Comparison of ENCODE assay signal across 16 cellular contexts in the genomic region with DNA sequence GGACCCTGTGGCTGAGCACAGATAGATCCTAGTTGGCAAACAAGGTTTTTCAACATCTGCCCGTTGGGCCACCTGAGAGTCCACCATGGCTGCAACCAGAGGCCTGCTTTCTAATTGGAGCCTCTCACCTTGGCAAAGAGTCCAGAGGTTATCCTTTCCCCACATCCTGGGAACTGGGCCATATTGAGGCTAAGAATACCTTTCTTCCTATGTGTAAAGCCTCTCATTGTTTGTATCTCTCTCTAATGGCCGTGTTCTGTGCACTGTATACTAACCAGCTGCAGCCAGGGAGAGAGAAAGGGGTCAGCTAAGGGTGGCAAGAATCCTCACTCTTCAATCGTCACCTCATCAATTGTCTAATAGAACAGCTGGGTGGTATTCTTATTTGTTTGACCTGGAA.
DNase-seq lines count a peak whose midpoint lies in the region; ATAC-seq and TF ChIP-seq lines count a peak whose summit lies in the region.
"Had no signal": no experiment of that assay in that cellular context is flagged by ENCODE, and none has a peak within 500 bp of the region (broad histone marks: within the 10 kb centered on the region; RNA-seq: fewer than 3 reads in every experiment).

No MANE protein-coding gene starts in this region.

- no peak for TF ChIP-seq CTCF in right atrium auricular region (IDR thresholded peaks at IDR 0.05)

- no peaks in the 10 kb centered on the region for H3K27me3 Mint-ChIP-seq in CD4-positive, alpha-beta memory T cell
- no peaks in the 10 kb centered on the region for H3K27me3 Mint-ChIP-seq in CD8-positive, alpha-beta memory T cell

- H3K4me1 Mint-ChIP-seq in CD4-positive, alpha-beta memory T cell: peaks cover 27 to 56% (median 43%) of the 10 kb centered on the region in 4 donors
- H3K4me1 Mint-ChIP-seq in CD8-positive, alpha-beta memory T cell: peaks cover 66 to 83% (median 80%) of the 10 kb centered on the region in 3 donors
- H3K4me1 Mint-ChIP-seq: GM23338 had no signal

- CTCF ChIA-PET in CD4-positive, alpha-beta memory T cell (lab: Charles Lee; ENCODE audit: partially characterized antibody): no interaction called here
- CTCF ChIA-PET in CD8-positive, alpha-beta memory T cell (lab: Charles Lee): interaction anchor here (1.8 kb wide), 2 partner anchors 30 to 78 kb away, joined by 4 to 5 read pairs; no protein-coding TSS in a partner anchor

- H3K4me1 ChIP-seq in CD4-positive, alpha-beta memory T cell (ENCODE audit: insufficient read depth, low read length): peaks cover 67% of the 10 kb centered on the region
- peaks cover 8% of the 10 kb centered on the region for H3K4me1 ChIP-seq in CD8-positive, alpha-beta memory T cell (ENCODE audit: insufficient read depth, low read length)
- H3K4me1 ChIP-seq in right atrium auricular region: peaks cover 0 to 20% of the 10 kb centered on the region in 2 donors
- H3K4me1 ChIP-seq: BE2C had no signal

- DNase-seq in CD4-positive, alpha-beta memory T cell: no peak
- no peak for DNase-seq in CD8-positive, alpha-beta memory T cell
- DNase-seq in Right ventricle myocardium superior (no peak), right atrium auricular region (ENCODE audit: low spot score) (no peak), DMS53 (lab: John Stamatoyannopoulos, UW) (no peak), activated gamma-delta T cell treated with Interleukin-2 at 50 U/mL for 16 hours (no peak)
- DNase-seq: BE2C; Caco-2; CD8-positive, alpha-beta T cell; GF-D8; IMR-90 had no signal

- no peak overlapping the region for H3K4me3 ChIP-seq in CD4-positive, alpha-beta memory T cell (ENCODE audit: low read length in 2 of 2)
- no peak overlapping the region for H3K4me3 ChIP-seq in CD8-positive, alpha-beta memory T cell (ENCODE audit: low read length)
- no peak overlapping the region for H3K4me3 ChIP-seq in right atrium auricular region
- H3K4me3 ChIP-seq: A549, GM23338, HAP-1 had no signal

- H3K9me3 ChIP-seq in CD4-positive, alpha-beta memory T cell (ENCODE audit: control insufficient read depth in 1 of 2, low read length in 2 of 2): no peaks in the 10 kb centered on the region
- no peaks in the 10 kb centered on the region for H3K9me3 ChIP-seq in CD8-positive, alpha-beta memory T cell (ENCODE audit: low read length)
- no peaks in the 10 kb centered on the region for H3K9me3 ChIP-seq in right atrium auricular region
- H3K9me3 ChIP-seq: A549, BE2C, Caco-2, HAP-1 had no signal

- intact Hi-C loops in CD4-positive, alpha-beta memory T cell (cut with micrococcal nuclease): no loop called here
- intact Hi-C loops in Right ventricle myocardium superior (cut with DNase I): no loop called here

- H3K9me3 Mint-ChIP-seq in CD4-positive, alpha-beta memory T cell: no peaks in the 10 kb centered on the region
- no peaks in the 10 kb centered on the region for H3K9me3 Mint-ChIP-seq in CD8-positive, alpha-beta memory T cell
- H3K9me3 Mint-ChIP-seq: CD8-positive, alpha-beta T cell; GM23338 had no signal

- peak overlapping the region in 5 of 8 donors; percentile 1 to 62 (median 39) for H3K4me3 Mint-ChIP-seq in CD4-positive, alpha-beta memory T cell
- peak overlapping the region in 4 of 7 donors; percentile 4 to 49 (median 31) for H3K4me3 Mint-ChIP-seq in CD8-positive, alpha-beta memory T cell
- H3K4me3 Mint-ChIP-seq: CD8-positive, alpha-beta T cell; GM23338 had no signal

- POLR2A ChIA-PET in CD4-positive, alpha-beta memory T cell (lab: Charles Lee; ENCODE audit: partially characterized antibody): interaction anchor here (1.7 to 8.2 kb wide), 2 partner anchors 18 to 79 kb away, joined by 8 to 64 read pairs; a partner anchor contains a TSS
- POLR2A ChIA-PET in CD8-positive, alpha-beta memory T cell (lab: Charles Lee): interaction anchor here (0.7 kb wide), 1 partner anchor 920 kb away, joined by 9 read pairs; no protein-coding TSS in a partner anchor

- no peaks in the 10 kb centered on the region for H3K36me3 ChIP-seq in CD4-positive, alpha-beta memory T cell (ENCODE audit: insufficient read depth, low read length)
- no peaks in the 10 kb centered on the region for H3K36me3 ChIP-seq in CD8-positive, alpha-beta memory T cell (ENCODE audit: insufficient read depth, low read length)
- H3K36me3 ChIP-seq in right atrium auricular region: no peaks in the 10 kb centered on the region
- H3K36me3 ChIP-seq: BE2C, HAP-1 had no signal

- ATAC-seq in Right ventricle myocardium superior (ENCODE audit: poor library complexity) (peak; percentile 81), GM18907 (IDR thresholded peaks at IDR 0.05; ENCODE audit: unreplicated experiment) (no peak)
- ATAC-seq: A549; CD8-positive, alpha-beta T cell; GM23338 had no signal

- H3K27ac Mint-ChIP-seq in CD4-positive, alpha-beta memory T cell: peak overlapping the region in 3 of 7 donors; percentile 42 to 66 (median 55)
- H3K27ac Mint-ChIP-seq in CD8-positive, alpha-beta memory T cell: peak overlapping the region in 6 of 8 donors; percentile 7 to 91 (median 62)
- H3K27ac Mint-ChIP-seq: GM23338 had no signal

- H3K27me3 ChIP-seq in CD4-positive, alpha-beta memory T cell (ENCODE audit: insufficient read depth, low read length): no peaks in the 10 kb centered on the region
- no peaks in the 10 kb centered on the region for H3K27me3 ChIP-seq in CD8-positive, alpha-beta memory T cell (ENCODE audit: insufficient read depth, low read length, poor library complexity, severe bottlenecking)
- no peaks in the 10 kb centered on the region for H3K27me3 ChIP-seq in right atrium auricular region
- H3K27me3 ChIP-seq: BE2C had no signal

- peaks cover 0 to 3% of the 10 kb centered on the region in 2 donors for H3K36me3 Mint-ChIP-seq in CD4-positive, alpha-beta memory T cell
- H3K36me3 Mint-ChIP-seq in CD8-positive, alpha-beta memory T cell: peaks cover 0 to 4% (median 0%) of the 10 kb centered on the region in 3 donors
- H3K36me3 Mint-ChIP-seq: CD8-positive, alpha-beta T cell had no signal

- H3K27ac ChIP-seq in CD4-positive, alpha-beta memory T cell (ENCODE audit: low read depth, low read length): peak overlapping the region; percentile 2
- no peak overlapping the region for H3K27ac ChIP-seq in CD8-positive, alpha-beta memory T cell (ENCODE audit: low read depth, low read length)
- H3K27ac ChIP-seq in right atrium auricular region: peak overlapping the region; percentile 17 to 60
- H3K27ac ChIP-seq: A549, C4-2B had no signal
